Comparison of ENCODE assay signal across 23 cellular contexts in genomic region chr16:87333581-87334331, GRCh38.
"Had no signal": no experiment of that assay in that cellular context is flagged by ENCODE, and none has a peak within 500 bp of the region (broad histone marks: within the 10 kb centered on the region; RNA-seq: fewer than 3 reads in every experiment).

No MANE protein-coding gene starts in this region.

- H3K27ac ChIP-seq: Peyer's patch, SK-N-MC, VCaP had no signal

- H3K27ac Mint-ChIP-seq: activated CD4-positive, alpha-beta memory T cell treated with anti-CD3 and anti-CD28 coated beads for 36 hours; activated CD4-positive, alpha-beta T cell treated with anti-CD3 and anti-CD28 coated beads, Interleukin-2, amount 10 ng/mL, durations not matched to agents 7 days and 5 days; activated naive CD4-positive, alpha-beta T cell treated with anti-CD3 and anti-CD28 coated beads, Interleukin-2, amount 10 ng/mL, durations not matched to agents 7 days and 5 days; activated naive CD8-positive, alpha-beta T cell treated with anti-CD3 and anti-CD28 coated beads, Interleukin-2, amount 10 ng/mL, durations not matched to agents 7 days and 5 days; activated T-cell treated with anti-CD3 and anti-CD28 coated beads, Interleukin-2, amount 50 U/mL, for 72 hours; activated T-helper 2 cell treated with anti-CD3 and anti-CD28 coated beads, Interferon-gamma antibody, Interleukin-2, Interleukin-4, amounts not matched to agents 10 μg/mL and 5 μg/mL and 100 μg/mL, durations not matched to agents 14 hours and 24 hours and 36 hours; T-cell had no signal

- H3K9me3 ChIP-seq: breast epithelium, Peyer's patch had no signal

- ATAC-seq: activated T-cell treated with anti-CD3 and anti-CD28 coated beads, Interleukin-2, amount 50 U/mL, for 72 hours; T-cell had no signal

- H3K4me3 Mint-ChIP-seq: activated CD4-positive, alpha-beta memory T cell treated with anti-CD3 and anti-CD28 coated beads for 36 hours; activated CD4-positive, alpha-beta T cell treated with anti-CD3 and anti-CD28 coated beads, Interleukin-2, amount 10 ng/mL, durations not matched to agents 7 days and 5 days; activated naive CD4-positive, alpha-beta T cell treated with anti-CD3 and anti-CD28 coated beads, Interleukin-2, amount 10 ng/mL, durations not matched to agents 7 days and 5 days; activated naive CD8-positive, alpha-beta T cell treated with anti-CD3 and anti-CD28 coated beads, Interleukin-2, amount 10 ng/mL, durations not matched to agents 7 days and 5 days; activated T-cell treated with anti-CD3 and anti-CD28 coated beads, Interleukin-2, amount 50 U/mL, for 72 hours; T-cell had no signal

- DNase-seq: activated CD4-positive, alpha-beta memory T cell treated with anti-CD3 and anti-CD28 coated beads for 36 hours; activated CD4-positive, alpha-beta T cell treated with anti-CD3 and anti-CD28 coated beads, Interleukin-2, amount 10 ng/mL, durations not matched to agents 7 days and 5 days; activated CD4-positive, CD25-positive, alpha-beta regulatory T cell; activated gamma-delta T cell treated with Interleukin-2 at 50 U/mL for 16 hours; activated naive CD4-positive, alpha-beta T cell treated with anti-CD3 and anti-CD28 coated beads, Interleukin-2, amount 10 ng/mL, durations not matched to agents 7 days and 5 days; activated naive CD8-positive, alpha-beta T cell treated with anti-CD3 and anti-CD28 coated beads, Interleukin-2, amount 10 ng/mL, durations not matched to agents 7 days and 5 days; activated T-cell treated with anti-CD3 and anti-CD28 coated beads for 4 hours; activated T-cell treated with anti-CD3 and anti-CD28 coated beads, Interleukin-2, amount 50 U/mL, for 72 hours; IMR-90; Kasumi-1; KBM-7; NCI-H1105 treated with DMSO at 0.1 percent for 48 hours; NCI-H1436 treated with DMSO at 0.1 percent for 48 hours; NCI-H187 treated with DMSO at 0.1 percent for 48 hours; NCI-H2081 treated with DMSO at 0.1 percent for 48 hours; NCI-H446; NCI-H524; Peyer's patch; T-cell had no signal

- H3K27me3 Mint-ChIP-seq: activated CD4-positive, alpha-beta memory T cell treated with anti-CD3 and anti-CD28 coated beads for 36 hours; activated CD4-positive, alpha-beta T cell treated with anti-CD3 and anti-CD28 coated beads, Interleukin-2, amount 10 ng/mL, durations not matched to agents 7 days and 5 days; activated naive CD4-positive, alpha-beta T cell treated with anti-CD3 and anti-CD28 coated beads, Interleukin-2, amount 10 ng/mL, durations not matched to agents 7 days and 5 days; activated naive CD8-positive, alpha-beta T cell treated with anti-CD3 and anti-CD28 coated beads, Interleukin-2, amount 10 ng/mL, durations not matched to agents 7 days and 5 days; T-cell had no signal

- H3K27me3 ChIP-seq: breast epithelium, Peyer's patch had no signal

- H3K9me3 Mint-ChIP-seq: activated CD4-positive, alpha-beta memory T cell treated with anti-CD3 and anti-CD28 coated beads for 36 hours; activated CD4-positive, alpha-beta T cell treated with anti-CD3 and anti-CD28 coated beads, Interleukin-2, amount 10 ng/mL, durations not matched to agents 7 days and 5 days; activated naive CD4-positive, alpha-beta T cell treated with anti-CD3 and anti-CD28 coated beads, Interleukin-2, amount 10 ng/mL, durations not matched to agents 7 days and 5 days; activated naive CD8-positive, alpha-beta T cell treated with anti-CD3 and anti-CD28 coated beads, Interleukin-2, amount 10 ng/mL, durations not matched to agents 7 days and 5 days; activated T-cell treated with anti-CD3 and anti-CD28 coated beads, Interleukin-2, amount 50 U/mL, for 72 hours; activated T-helper 2 cell treated with anti-CD3 and anti-CD28 coated beads, Interferon-gamma antibody, Interleukin-2, Interleukin-4, amounts not matched to agents 10 μg/mL and 5 μg/mL and 100 μg/mL, durations not matched to agents 14 hours and 24 hours and 36 hours; T-cell had no signal

- H3K4me3 ChIP-seq: breast epithelium, Peyer's patch, SK-N-MC had no signal

- H3K4me1 ChIP-seq: breast epithelium, Peyer's patch had no signal
